Comparison of ENCODE assay signal across 9 cellular contexts in genomic region chr7:112286294-112287086, GRCh38.
A peak's percentile ranks its signal among the peaks of the same experiment; 100 is the strongest.
DNase-seq lines count a peak whose midpoint lies in the region; ATAC-seq and TF ChIP-seq lines count a peak whose summit lies in the region.
"Had no signal": no experiment of that assay in that cellular context is flagged by ENCODE, and none has a peak within 500 bp of the region (broad histone marks: within the 10 kb centered on the region; RNA-seq: fewer than 3 reads in every experiment).

No MANE protein-coding gene starts in this region.

- intact Hi-C loops in left colon (cut with DNase I, micrococcal nuclease) (no loop called here), Caco-2 (cut with micrococcal nuclease; ENCODE audit: unreplicated experiment) (no loop called here)

- peak overlapping the region; percentile 64 to 89 (median 84) for H3K27ac Mint-ChIP-seq in immature natural killer cell
- no peak overlapping the region for H3K27ac Mint-ChIP-seq in Caco-2 (ENCODE audit: unreplicated experiment)

- no peaks in the 10 kb centered on the region for H3K36me3 ChIP-seq in Caco-2 (ENCODE audit: control insufficient read depth, insufficient read depth, low read length)
- H3K36me3 ChIP-seq in trophoblast cell (ENCODE audit: control insufficient read depth in 1 of 2, insufficient read depth in 2 of 2, low read length in 2 of 2): peaks cover 0 to 3% of the 10 kb centered on the region in 2 experiments

- peak; percentile 91 for DNase-seq in NCI-H1694 (lab: John Stamatoyannopoulos, UW)
- peak in 2 of 3 donors; percentile 5 to 17 for DNase-seq in immature natural killer cell
- no peak for DNase-seq in left colon
- DNase-seq in Caco-2: no peak
- no peak for DNase-seq in trophoblast cell
- DNase-seq: stimulated activated CD4-positive, alpha-beta T cell treated with anti-CD3 and anti-CD28 coated beads, Interleukin-2, amount 100 ng/mL, for 48 hours had no signal

- H2AFZ ChIP-seq in trophoblast cell (ENCODE audit: insufficient read depth, low read length, poor library complexity): no peak overlapping the region

- H3K4ac ChIP-seq in trophoblast cell (ENCODE audit: low read depth, low read length): no peak overlapping the region

- no peak overlapping the region for H4K12ac ChIP-seq in trophoblast cell (ENCODE audit: low read depth, low read length)

- POLR2A ChIA-PET in Caco-2 (lab: Charles Lee): no interaction called here

- no peak overlapping the region for H3K23ac ChIP-seq in trophoblast cell (ENCODE audit: low read length)

- peak; percentile 63 for ATAC-seq in GM18867 (IDR thresholded peaks at IDR 0.05; ENCODE audit: unreplicated experiment)
- peak; percentile 84 for ATAC-seq in HG02678 (IDR thresholded peaks at IDR 0.05; ENCODE audit: unreplicated experiment)
- no peak for ATAC-seq in left colon
- no peak for ATAC-seq in GM21526 (IDR thresholded peaks at IDR 0.05; ENCODE audit: low FRiP score, unreplicated experiment)

- no peak overlapping the region for H4K8ac ChIP-seq in trophoblast cell (ENCODE audit: low read depth, low read length)

- H2BK5ac ChIP-seq in trophoblast cell (ENCODE audit: low read depth, low read length, poor library complexity): no peak overlapping the region

- H3K4me1 ChIP-seq in Caco-2 (no peaks in the 10 kb centered on the region), trophoblast cell (ENCODE audit: control insufficient read depth in 1 of 2, insufficient read depth in 2 of 2, low read length in 2 of 2) (no peaks in the 10 kb centered on the region)

- peaks cover 0 to 2% (median 0%) of the 10 kb centered on the region in 3 donors for H3K27me3 Mint-ChIP-seq in immature natural killer cell (ENCODE audit: low read depth in 3 of 3)
- H3K27me3 Mint-ChIP-seq in Caco-2 (ENCODE audit: insufficient read depth, unreplicated experiment): no peaks in the 10 kb centered on the region

- H2AK5ac ChIP-seq in trophoblast cell (ENCODE audit: low read length): no peak overlapping the region

- no peaks in the 10 kb centered on the region for H3K9me3 ChIP-seq in Caco-2
- H3K9me3 ChIP-seq in trophoblast cell (ENCODE audit: insufficient read depth, low read depth, low read length): no peaks in the 10 kb centered on the region

- H3K4me3 Mint-ChIP-seq in immature natural killer cell (peak overlapping the region in 4 of 5 donors; percentile 9 to 63 (median 29)), Caco-2 (ENCODE audit: unreplicated experiment) (no peak overlapping the region)

- H3K4me3 ChIP-seq in Caco-2 (ENCODE audit: low read depth, low read length) (no peak overlapping the region), trophoblast cell (ENCODE audit: low read depth, low read length) (no peak overlapping the region)

- BruUV-seq in Caco-2 (replicated peaks; lab: Mats Ljungman, UMichigan): no TSS peak

- H3K9ac ChIP-seq in trophoblast cell (ENCODE audit: low read length): no peak overlapping the region

- no peaks in the 10 kb centered on the region for H3K9me3 Mint-ChIP-seq in immature natural killer cell
- no peaks in the 10 kb centered on the region for H3K9me3 Mint-ChIP-seq in Caco-2 (ENCODE audit: unreplicated experiment)

- H3K4me1 Mint-ChIP-seq in immature natural killer cell: peaks cover 43 to 64% of the 10 kb centered on the region in 2 donors
- no peaks in the 10 kb centered on the region for H3K4me1 Mint-ChIP-seq in Caco-2 (ENCODE audit: low read depth, unreplicated experiment)

- no CpG with 5 or more reads among the region's 5 CpGs for WGBS in trophoblast cell (ENCODE audit: extremely low coverage, insufficient coverage, insufficient read length)

- H4K91ac ChIP-seq in trophoblast cell (ENCODE audit: low read depth, low read length): no peak overlapping the region

- H3K79me1 ChIP-seq in trophoblast cell (ENCODE audit: low read length): no peaks in the 10 kb centered on the region

- TF ChIP-seq CTCF in Caco-2 (IDR thresholded peaks at IDR 0.05; ENCODE audit: insufficient read depth in 1 of 2, low read depth in 1 of 2, low read length in 1 of 2, severe bottlenecking in 1 of 2, unreplicated experiment in 1 of 2): no peak

- H3K27ac ChIP-seq in trophoblast cell (ENCODE audit: low read depth, low read length): no peak overlapping the region

- H3K4me2 ChIP-seq in trophoblast cell (ENCODE audit: low read length): no peak overlapping the region

- no peak overlapping the region for H3K18ac ChIP-seq in trophoblast cell (ENCODE audit: low read length)

- no peaks in the 10 kb centered on the region for H3K27me3 ChIP-seq in Caco-2 (replicated peaks; ENCODE audit: control insufficient read depth, insufficient read depth, low read length)
- no peaks in the 10 kb centered on the region for H3K27me3 ChIP-seq in trophoblast cell (ENCODE audit: insufficient read depth, low read length)

- no peaks in the 10 kb centered on the region for H3K79me2 ChIP-seq in trophoblast cell (ENCODE audit: control insufficient read depth, insufficient read depth, low read length, poor library complexity)

- CTCF ChIA-PET in Caco-2 (lab: Charles Lee): no interaction called here

- H2BK12ac ChIP-seq in trophoblast cell (ENCODE audit: low read length): no peak overlapping the region

- H3K14ac ChIP-seq in trophoblast cell (ENCODE audit: low read length): no peak overlapping the region

- H3K36me3 Mint-ChIP-seq in immature natural killer cell (peaks cover 0 to 8% (median 0%) of the 10 kb centered on the region in 3 donors), Caco-2 (ENCODE audit: insufficient read depth, unreplicated experiment) (peaks cover 5% of the 10 kb centered on the region)

- H2BK120ac ChIP-seq in trophoblast cell (ENCODE audit: insufficient read depth, low read length, poor library complexity): no peak overlapping the region

Comparison
In these comparisons a context has a peak if more than half of its experiments do, and no peak if none do; other contexts are left out.
1. ATAC-seq: peak in GM18867 (single experiment) and HG02678 (single experiment); none in left colon (single experiment) and GM21526 (single experiment).
2. DNase-seq: peak in NCI-H1694 (single experiment) and immature natural killer cell (2 of 3); none in left colon (0 of 2), Caco-2 (0 of 2) and trophoblast cell (0 of 2).